8 cellular contexts compared by ENCODE assay signal in genomic region chr19:925087-925911, GRCh38. TPM values are rescaled to one million over a fixed set of nuclear protein-coding genes. Genes with fewer than 3 reads are reported as not detected.
DNase-seq lines count a peak whose midpoint lies in the region; ATAC-seq and TF ChIP-seq lines count a peak whose summit lies in the region.

No MANE protein-coding gene starts in this region.

- peak; percentile 13 for TF ChIP-seq POLR2A in GM10847 (IDR thresholded peaks at IDR 0.05; ENCODE audit: extremely low read depth, insufficient read length)
- no peak for TF ChIP-seq POLR2A in ovary (IDR thresholded peaks at IDR 0.05)
- TF ChIP-seq POLR2A in vagina (IDR thresholded peaks at IDR 0.05), result no peak

- H3K36me3 ChIP-seq in cardiac muscle cell, result peaks cover 8% of the 10 kb centered on the region
- H3K36me3 ChIP-seq in ovary, result no peaks in the 10 kb centered on the region
- no peaks in the 10 kb centered on the region for H3K36me3 ChIP-seq in vagina

- WGBS in ovary, 3 donors, result 0 to 1% (median 1%) methylated on average over 73 to 81 of the region's 81 CpGs

- peak; percentile 95 for DNase-seq in NAMALWA (ENCODE audit: low spot score)
- DNase-seq in SKM-1 treated with dmso at 0.1 percent for 144 hours (lab: John Stamatoyannopoulos, UW; ENCODE audit: unreplicated experiment), result peak; percentile 91
- DNase-seq in activated naive CD8-positive, alpha-beta T cell treated with anti-CD3 and anti-CD28 coated beads, Interleukin-2, amount 50 U/mL, for 16 hours (ENCODE audit: low read depth, low spot score), result peak; percentile 42
- peak; percentile 86 to 90 for DNase-seq in cardiac muscle cell (ENCODE audit: low read depth in 1 of 2, low spot score in 1 of 2)
- DNase-seq in ovary, result peak; percentile 73 to 86 (median 83)
- no peak for DNase-seq in vagina (ENCODE audit: extremely low spot score in 2 of 2)

- no peak for TF ChIP-seq EP300 in ovary (IDR thresholded peaks at IDR 0.05)

- intact Hi-C loops in ovary (cut with DNase I) (loop anchor here in 3 of 4 donors (2.0 to 10.0 kb wide), 3 partner anchors 60 to 310 kb away; partner anchors contain the start of genes CBARP (in 1 of the 3), GPX4 (in 1 of the 3) and WDR18 (in 1 of the 3)), vagina (cut with DNase I) (loop anchor here (10.0 kb wide), 1 partner anchor 320 kb away; the partner anchor contains the start of genes ATP5F1D and MIDN)

- H3K9me3 ChIP-seq in cardiac muscle cell (ENCODE audit: low read depth) (no peaks in the 10 kb centered on the region), ovary (no peaks in the 10 kb centered on the region), vagina (no peaks in the 10 kb centered on the region)

- H3K27ac ChIP-seq in cardiac muscle cell, result peak overlapping the region; percentile 82
- H3K27ac ChIP-seq in ovary, result peak overlapping the region in 1 of 2 donors; percentile 26
- H3K27ac ChIP-seq in vagina, result peak overlapping the region; percentile 82

- peaks cover 12% of the 10 kb centered on the region for H3K27me3 ChIP-seq in cardiac muscle cell
- no peaks in the 10 kb centered on the region for H3K27me3 ChIP-seq in ovary
- H3K27me3 ChIP-seq in vagina, result peaks cover under 1% of the 10 kb centered on the region

- H3K4me1 ChIP-seq in cardiac muscle cell (ENCODE audit: low read depth) (peaks cover 3% of the 10 kb centered on the region), ovary (ENCODE audit: insufficient read depth) (peaks cover 6% of the 10 kb centered on the region), vagina (peaks cover 28% of the 10 kb centered on the region)

- H3K4me3 ChIP-seq in cardiac muscle cell, result peak overlapping the region; percentile 98
- peak overlapping the region; percentile 93 for H3K4me3 ChIP-seq in ovary
- H3K4me3 ChIP-seq in vagina, result peak overlapping the region; percentile 72 to 87

- peak; percentile 44 for ATAC-seq in HG02588 (IDR thresholded peaks at IDR 0.05; ENCODE audit: unreplicated experiment)

- TF ChIP-seq CTCF in cardiac muscle cell (IDR thresholded peaks at IDR 0.05; ENCODE audit: low read depth, low read length), result no peak
- no peak for TF ChIP-seq CTCF in ovary (IDR thresholded peaks at IDR 0.05)
- TF ChIP-seq CTCF in vagina (IDR thresholded peaks at IDR 0.05), result no peak

RNA-seq across cellular contexts. Expression of gene ARID3A, which starts 0.5 kb away (rescaled TPM):
- total RNA-seq in cardiac muscle cell, result 59.7 and 62.3 TPM in 2 replicates
- polyA plus RNA-seq in cardiac muscle cell, result 39.1 and 48.7 TPM in 2 replicates
- 1 to 10 TPM; 2.1 to 8.1 (median 5.2) TPM for total RNA-seq in ovary
- 1 to 10 TPM; 1.1 to 1.6 TPM for polyA plus RNA-seq in ovary
- total RNA-seq in vagina, result 10.3 TPM

RNA-seq across cellular contexts. Expression of gene KISS1R, which starts 8.2 kb away (rescaled TPM):
- total RNA-seq in cardiac muscle cell (0.46 and 1.2 TPM in 2 replicates), ovary (under 1 TPM in 2 of 7 donors, not detected in 5; 0.28 to 0.90 TPM), vagina (not detected)
- polyA plus RNA-seq in cardiac muscle cell (1.9 and 3.2 TPM in 2 replicates), ovary (not detected)

RNA-seq across cellular contexts. Expression of gene R3HDM4, which starts 12.3 kb away (rescaled TPM):
- total RNA-seq in cardiac muscle cell (60.3 and 66.2 TPM in 2 replicates), ovary (10 to 100 TPM; 13.1 to 43.0 (median 31.2) TPM), vagina (41.3 TPM)
- polyA plus RNA-seq in cardiac muscle cell (82.1 and 86.7 TPM in 2 replicates), ovary (10 to 100 TPM in 1 of 2 donors, 1 to 10 TPM in 1; 8.7 to 29.5 TPM)

RNA-seq across cellular contexts. Expression of gene RNU6-9, which starts 32.0 kb away (rescaled TPM):
- total RNA-seq in cardiac muscle cell (not detected in 2 replicates), ovary (not detected), vagina (not detected)
- polyA plus RNA-seq in cardiac muscle cell (not detected in 2 replicates), ovary (not detected)

RNA-seq across cellular contexts. Expression of gene MED16, which starts 32.3 kb away (rescaled TPM):
- total RNA-seq in cardiac muscle cell, result 61.9 and 67.2 TPM in 2 replicates
- polyA plus RNA-seq in cardiac muscle cell, result 104 and 145 TPM in 2 replicates
- 10 to 100 TPM; 33.1 to 75.4 (median 59.3) TPM for total RNA-seq in ovary
- polyA plus RNA-seq in ovary, result 10 to 100 TPM in 1 of 2 donors, under 1 TPM in 1; 0.62 to 42.9 TPM
- total RNA-seq in vagina, result 46.9 TPM

Comparison
In these comparisons a context has a peak if more than half of its experiments do, and no peak if none do; other contexts are left out.
1. DNase-seq: peak in NAMALWA (single experiment), SKM-1 treated with dmso at 0.1 percent for 144 hours (single experiment), activated naive CD8-positive, alpha-beta T cell treated with anti-CD3 and anti-CD28 coated beads, Interleukin-2, amount 50 U/mL, for 16 hours (single experiment), cardiac muscle cell (2 of 2) and ovary (5 of 5); none in vagina (0 of 2).
2. Peak in every context shown above with its lines, with median percentiles within 50 percentile points of each other: H3K4me3 ChIP-seq.